In the genomic region with DNA sequence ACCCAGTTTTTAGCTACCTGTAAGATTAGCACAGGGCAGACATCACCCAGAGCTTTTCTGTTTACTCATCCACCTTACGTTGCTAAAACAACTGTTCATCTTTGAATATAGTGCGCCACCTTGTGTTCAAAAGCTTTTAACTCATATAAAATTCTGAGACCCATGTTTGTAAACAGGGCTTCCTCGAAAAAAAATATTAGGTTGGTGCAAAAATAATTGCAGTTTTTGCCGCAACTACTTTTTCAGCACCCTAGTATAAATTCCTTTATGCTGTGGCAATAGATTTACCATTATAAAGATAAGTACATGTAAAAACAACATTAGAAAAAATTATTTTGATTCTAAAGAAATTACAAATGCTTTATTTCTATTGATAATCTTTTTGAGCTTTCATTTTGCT, we compare ENCODE assay signal across 8 cellular contexts.
DNase-seq lines count a peak whose midpoint lies in the region; ATAC-seq and TF ChIP-seq lines count a peak whose summit lies in the region.

No MANE protein-coding gene starts in this region.

- no peaks in the 10 kb centered on the region for H3K27me3 ChIP-seq in ACC112 (ENCODE audit: insufficient read depth, low read length)
- H3K27me3 ChIP-seq in HAP-1 (ENCODE audit: low read depth): no peaks in the 10 kb centered on the region
- H3K27me3 ChIP-seq in Panc1 (ENCODE audit: control insufficient read depth, insufficient read depth, low read length): no peaks in the 10 kb centered on the region
- H3K27me3 ChIP-seq in colonic mucosa: no peaks in the 10 kb centered on the region
- no peaks in the 10 kb centered on the region for H3K27me3 ChIP-seq in right lobe of liver
- no peaks in the 10 kb centered on the region for H3K27me3 ChIP-seq in uterus

- POLR2A ChIA-PET in Panc1 (lab: Charles Lee): no interaction called here

- TF ChIP-seq POLR2A in right lobe of liver (IDR thresholded peaks at IDR 0.05) (no peak), uterus (IDR thresholded peaks at IDR 0.05) (no peak)

- ATAC-seq in Panc1 (peak; percentile 80), right lobe of liver (peak; percentile 91 to 98 (median 94))

- CTCF ChIA-PET in Panc1 (lab: Charles Lee): interaction anchor here (0.5 to 1.4 kb wide), 6 partner anchors 54 to 583 kb away, joined by 5 to 12 read pairs (median 8); no protein-coding TSS in a partner anchor

- no peak overlapping the region for H2AFZ ChIP-seq in ACC112 (ENCODE audit: low read length, unreplicated experiment)

- H3K36me3 ChIP-seq in ACC112 (ENCODE audit: insufficient read depth, low read length) (no peaks in the 10 kb centered on the region), HAP-1 (replicated peaks) (peaks cover 5% of the 10 kb centered on the region), Panc1 (ENCODE audit: control insufficient read depth, insufficient read depth, low read length) (no peaks in the 10 kb centered on the region), colonic mucosa (no peaks in the 10 kb centered on the region), right lobe of liver (no peaks in the 10 kb centered on the region), uterus (no peaks in the 10 kb centered on the region)

- TF ChIP-seq CTCF in Panc1 (IDR thresholded peaks at IDR 0.05): peak; percentile 52; the same call in 1 of the 2 replicates
- TF ChIP-seq CTCF in colonic mucosa (IDR thresholded peaks at IDR 0.05): peak; percentile 58
- peak; percentile 55 to 70 (median 63) for TF ChIP-seq CTCF in right lobe of liver (IDR thresholded peaks at IDR 0.05)
- peak; percentile 51 to 64 (median 57) for TF ChIP-seq CTCF in uterus (IDR thresholded peaks at IDR 0.05)

- BruUV-seq in Panc1 (replicated peaks; lab: Mats Ljungman, UMichigan): no TSS peak

- in situ Hi-C loops in HAP-1 (cut with MboI; ENCODE audit: low sequenced_read_pairs): loop anchor here (10.0 to 25.0 kb wide), 2 partner anchors 572 to 855 kb away; no protein-coding TSS in a partner anchor
- in situ Hi-C loops in Panc1 (cut with HindIII; ENCODE audit: low pct_unique_long_range_greater_than_20kb, low sequenced_read_pairs): no loop called here

- H3K4me3 ChIP-seq in ACC112 (ENCODE audit: low read depth, low read length) (peak overlapping the region; percentile 28; the same call in 1 of the 2 replicates), HAP-1 (no peak overlapping the region), Panc1 (ENCODE audit: low read depth in 2 of 2, low read length in 2 of 2) (no peak overlapping the region), colonic mucosa (no peak overlapping the region), right lobe of liver (no peak overlapping the region), uterus (no peak overlapping the region)

- no peaks in the 10 kb centered on the region for H3K4me1 ChIP-seq in ACC112 (ENCODE audit: control insufficient read depth, insufficient read depth, low read length, unreplicated experiment)
- H3K4me1 ChIP-seq in HAP-1: no peaks in the 10 kb centered on the region
- H3K4me1 ChIP-seq in Panc1 (ENCODE audit: control insufficient read depth, insufficient read depth, low read length): no peaks in the 10 kb centered on the region; the same call in 1 of the 2 replicates
- H3K4me1 ChIP-seq in colonic mucosa: no peaks in the 10 kb centered on the region
- no peaks in the 10 kb centered on the region for H3K4me1 ChIP-seq in right lobe of liver
- H3K4me1 ChIP-seq in uterus: no peaks in the 10 kb centered on the region

- H3K9me3 ChIP-seq in HAP-1: no peaks in the 10 kb centered on the region
- H3K9me3 ChIP-seq in Panc1 (ENCODE audit: control insufficient read depth, insufficient read depth, low read depth, low read length): no peaks in the 10 kb centered on the region
- H3K9me3 ChIP-seq in colonic mucosa: no peaks in the 10 kb centered on the region
- no peaks in the 10 kb centered on the region for H3K9me3 ChIP-seq in right lobe of liver
- H3K9me3 ChIP-seq in uterus: no peaks in the 10 kb centered on the region

- H3K27ac ChIP-seq in ACC112 (ENCODE audit: low read depth, low read length) (no peak overlapping the region), Panc1 (ENCODE audit: low read length) (no peak overlapping the region), colonic mucosa (no peak overlapping the region), right lobe of liver (no peak overlapping the region), uterus (no peak overlapping the region)

- H3K9ac ChIP-seq in colonic mucosa (ENCODE audit: low read depth in 2 of 2, low read length in 2 of 2): no peak overlapping the region

- DNase-seq in GDM1 (lab: John Stamatoyannopoulos, UW) (peak; percentile 27), HAP-1 (ENCODE audit: low spot score in 2 of 2) (peak; percentile 60 to 72), LoVo (ENCODE audit: low spot score) (peak; percentile 80), Panc1 (ENCODE audit: low read depth, low spot score) (no peak), colonic mucosa (peak; percentile 50), right lobe of liver (no peak), uterus (peak in 1 of 2 donors; percentile 24)

- WGBS in right lobe of liver (ENCODE audit: insufficient coverage, low coverage, low lambda C conversion rate, missing lambda C conversion rate): 10% methylated on average over 4 of the region's 4 CpGs

- intact Hi-C loops in Panc1 (cut with micrococcal nuclease; ENCODE audit: unreplicated experiment): loop anchor here (2.0 kb wide), 1 partner anchor 568 kb away; no protein-coding TSS in a partner anchor
- intact Hi-C loops in colonic mucosa (cut with DNase I): loop anchor here (5.0 to 10.0 kb wide), 2 partner anchors 575 to 862 kb away; no protein-coding TSS in a partner anchor
- intact Hi-C loops in right lobe of liver (cut with DNase I): no loop called here
- intact Hi-C loops in uterus (cut with DNase I; ENCODE audit: low total_unique reads): loop anchor here (10.0 kb wide), 1 partner anchor 882 kb away; no protein-coding TSS in a partner anchor

- no peaks in the 10 kb centered on the region for H3K79me2 ChIP-seq in ACC112 (ENCODE audit: control insufficient read depth, insufficient read depth, low read length, unreplicated experiment)

Comparison
In these comparisons a context has a peak if more than half of its experiments do, and no peak if none do; other contexts are left out.
1. DNase-seq: peak in GDM1 (single experiment), HAP-1 (2 of 2), LoVo (single experiment) and colonic mucosa (single experiment); none in Panc1 (single experiment) and right lobe of liver (0 of 3).
2. intact Hi-C loops: an anchor here in Panc1 (2.0 kb wide), colonic mucosa (5.0 to 10.0 kb wide) and uterus (10.0 kb wide); none called in right lobe of liver.
3. Peak in every context shown above with its lines, with median percentiles within 50 percentile points of each other: CTCF ChIP-seq.